In genomic region chr5:35069188-35069587, GRCh38 we compare ENCODE assay signal across 9 cellular contexts. TPM values are rescaled to one million over a fixed set of nuclear protein-coding genes. Genes with fewer than 3 reads are reported as not detected.
"Had no signal": no experiment of that assay in that cellular context is flagged by ENCODE, and none has a peak within 500 bp of the region (broad histone marks: within the 10 kb centered on the region; RNA-seq: fewer than 3 reads in every experiment).

No MANE protein-coding gene starts in this region.

- ATAC-seq: GM12878 had no signal

- DNase-seq: GDM1, GF-D8 had no signal

- FAIRE-seq: G401.6, GM12878, GM12891, GM12892, GM18507, GM19239 had no signal

- H3K4me3 ChIP-seq: GM12878 had no signal

RNA-seq across cellular contexts. Expression of gene AGXT2, which starts 21.4 kb away (rescaled TPM):
- total RNA-seq: G401, GM12878 had no signal
- polyA plus RNA-seq: GM12878 had no signal
